ENCODE assay signal across 1 cellular context in the genomic region with DNA sequence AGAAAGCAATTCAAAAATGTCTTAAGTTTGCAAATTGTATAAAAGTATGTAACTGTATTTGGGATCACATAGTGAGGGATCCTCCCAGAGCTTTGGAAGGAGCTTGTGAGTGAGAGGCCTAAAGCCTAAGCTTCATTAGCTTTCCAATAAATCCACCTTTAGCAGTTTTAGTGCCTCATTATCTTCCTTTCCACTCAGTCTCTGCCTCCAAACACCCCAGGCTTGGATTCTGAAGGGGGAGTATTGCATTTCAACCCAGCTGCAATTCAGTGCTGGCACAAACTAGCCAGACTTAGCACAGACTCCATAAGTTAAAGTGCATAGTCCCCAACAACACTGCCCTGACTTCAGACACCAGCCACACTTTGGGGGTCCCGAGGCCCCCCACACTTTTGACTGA.
TF ChIP-seq lines count a peak whose summit lies in the region.

No MANE protein-coding gene starts in this region.

TF ChIP-seq in GM23338, 12 proteins besides CTCF, POLR2A, EP300 and RAD21 (continued from another document):
- TF ChIP-seq EZH2phosphoT487 (IDR thresholded peaks at IDR 0.05; ENCODE audit: unreplicated experiment) (no peak), NANOG (IDR thresholded peaks at IDR 0.05; ENCODE audit: borderline replicate concordance) (no peak), STAT1 (IDR thresholded peaks at IDR 0.05; ENCODE audit: unreplicated experiment) (no peak), ZNF462 (CRISPR knock-in tag; IDR thresholded peaks at IDR 0.05) (no peak), EZH2 (IDR thresholded peaks at IDR 0.05; ENCODE audit: low read depth, unreplicated experiment) (no peak), ETS1 (IDR thresholded peaks at IDR 0.05) (no peak)
